ENCODE assay signal across 8 cellular contexts in genomic region chr3:197501879-197502620, GRCh38. TPM values are rescaled to one million over a fixed set of nuclear protein-coding genes. Genes with fewer than 3 reads are reported as not detected.
DNase-seq lines count a peak whose midpoint lies in the region; ATAC-seq and TF ChIP-seq lines count a peak whose summit lies in the region.

No MANE protein-coding gene starts in this region.

- no peak overlapping the region for H3K9ac ChIP-seq in GM23248

- intact Hi-C loops in esophagus squamous epithelium (cut with DNase I): loop anchor here (10.0 kb wide), 2 partner anchors 247 to 277 kb away; no protein-coding TSS in a partner anchor

- H3K27ac ChIP-seq in GM23248 (no peak overlapping the region), esophagus squamous epithelium (peak overlapping the region; percentile 43 to 76 (median 59))

- H3K9me3 ChIP-seq in GM23248 (ENCODE audit: low read depth) (no peaks in the 10 kb centered on the region), esophagus squamous epithelium (no peaks in the 10 kb centered on the region)

- 49 to 64% methylated on average over 11 to 12 of the region's 12 CpGs for WGBS in GM23248 (ENCODE audit: low coverage in 1 of 2, low lambda C conversion rate in 2 of 2, missing lambda C conversion rate in 2 of 2), 2 experiments
- 56 to 58% methylated on average over 4 to 9 of the region's 12 CpGs for WGBS in esophagus squamous epithelium, 2 donors

- H3K27me3 ChIP-seq in GM23248 (replicated peaks; ENCODE audit: insufficient read depth): no peaks in the 10 kb centered on the region
- no peaks in the 10 kb centered on the region for H3K27me3 ChIP-seq in esophagus squamous epithelium

- H3K4me3 ChIP-seq in GM23248 (no peak overlapping the region), esophagus squamous epithelium (peak overlapping the region in 1 of 4 donors; percentile 2)

- H3K4me3 Mint-ChIP-seq in osteocyte (ENCODE audit: unreplicated experiment): no peak overlapping the region

- peak; percentile 35 to 93 (median 78) for TF ChIP-seq CTCF in esophagus squamous epithelium (IDR thresholded peaks at IDR 0.05)
- TF ChIP-seq CTCF in osteocyte (IDR thresholded peaks at IDR 0.05): peak; percentile 56

- H3K27me3 Mint-ChIP-seq in osteocyte (ENCODE audit: unreplicated experiment): no peaks in the 10 kb centered on the region

- no peak overlapping the region for H2AFZ ChIP-seq in GM23248

- no peak for TF ChIP-seq POLR2A in esophagus squamous epithelium (IDR thresholded peaks at IDR 0.05)

- H4K20me1 ChIP-seq in GM23248 (ENCODE audit: insufficient read depth): no peaks in the 10 kb centered on the region

- H3K9me2 ChIP-seq in GM23248 (ENCODE audit: insufficient read depth): no peaks in the 10 kb centered on the region

- H3K79me2 ChIP-seq in GM23248 (ENCODE audit: insufficient read depth): no peaks in the 10 kb centered on the region

- H3K36me3 ChIP-seq in GM23248 (ENCODE audit: low read depth): no peaks in the 10 kb centered on the region
- no peaks in the 10 kb centered on the region for H3K36me3 ChIP-seq in esophagus squamous epithelium

- H3F3A ChIP-seq in GM23248 (ENCODE audit: insufficient read depth): peaks cover 8% of the 10 kb centered on the region; the same call in 1 of the 2 replicates

- H3K4me1 Mint-ChIP-seq in osteocyte (ENCODE audit: unreplicated experiment): peaks cover 30% of the 10 kb centered on the region

- no peaks in the 10 kb centered on the region for H3K36me3 Mint-ChIP-seq in osteocyte (ENCODE audit: unreplicated experiment)

- in situ Hi-C loops in GM23248 (cut with MboI): loop anchor here (5.0 kb wide), 1 partner anchor 245 kb away; no protein-coding TSS in a partner anchor

- DNase-seq in DMS79 (lab: John Stamatoyannopoulos, UW) (peak; percentile 93), GM23248 (peak; percentile 88), NCI-H146 (lab: John Stamatoyannopoulos, UW) (peak; percentile 49), esophagus squamous epithelium (lab: John Stamatoyannopoulos, UW) (no peak), osteocyte (ENCODE audit: extremely low spot score, unreplicated experiment) (no peak)
- peak; percentile 77 for DNase-seq in activated CD4-positive, alpha-beta T cell treated with anti-CD3 and anti-CD28 coated beads for 48 hours

- H3K27ac Mint-ChIP-seq in osteocyte (ENCODE audit: unreplicated experiment): no peak overlapping the region

- H3K9me3 Mint-ChIP-seq in osteocyte (ENCODE audit: unreplicated experiment): no peaks in the 10 kb centered on the region

- H3K4me1 ChIP-seq in GM23248 (ENCODE audit: insufficient read depth): 0 out of 2 replicates have a peak, but pooled peaks cover 6% of the 10 kb centered on the region
- peaks cover 11 to 66% (median 17%) of the 10 kb centered on the region in 3 donors for H3K4me1 ChIP-seq in esophagus squamous epithelium

- ATAC-seq in GM21576 (IDR thresholded peaks at IDR 0.05; ENCODE audit: unreplicated experiment) (no peak), GM18907 (IDR thresholded peaks at IDR 0.05; ENCODE audit: unreplicated experiment) (no peak)

- no peak overlapping the region for H3K4me2 ChIP-seq in GM23248 (ENCODE audit: unreplicated experiment)

RNA-seq across cellular contexts. Expression of gene BDH1, which starts 53.7 kb away (rescaled TPM):
- total RNA-seq in GM23248 (2014; rRNA removed; shearing (Covaris generic)): 0.38 and 3.4 TPM in 2 replicates
- polyA plus RNA-seq in GM23248 (2016; fragmentation: Nextera tagmentation; extraction: Ambion mirVana): 1.2 and 2.7 TPM in 2 replicates
- total RNA-seq in esophagus squamous epithelium (10 to 100 TPM; 44.4 to 60.6 (median 52.2) TPM), osteocyte (9.8 and 12.1 TPM in 2 replicates)

Comparison
In these comparisons a context has a peak if more than half of its experiments do, and no peak if none do; other contexts are left out.
1. DNase-seq: peak in DMS79 (single experiment), GM23248 (single experiment), NCI-H146 (single experiment) and activated CD4-positive, alpha-beta T cell treated with anti-CD3 and anti-CD28 coated beads for 48 hours (single experiment); none in esophagus squamous epithelium (single experiment) and osteocyte (single experiment).